Comparison of ENCODE assay signal across 8 cellular contexts in the genomic region with DNA sequence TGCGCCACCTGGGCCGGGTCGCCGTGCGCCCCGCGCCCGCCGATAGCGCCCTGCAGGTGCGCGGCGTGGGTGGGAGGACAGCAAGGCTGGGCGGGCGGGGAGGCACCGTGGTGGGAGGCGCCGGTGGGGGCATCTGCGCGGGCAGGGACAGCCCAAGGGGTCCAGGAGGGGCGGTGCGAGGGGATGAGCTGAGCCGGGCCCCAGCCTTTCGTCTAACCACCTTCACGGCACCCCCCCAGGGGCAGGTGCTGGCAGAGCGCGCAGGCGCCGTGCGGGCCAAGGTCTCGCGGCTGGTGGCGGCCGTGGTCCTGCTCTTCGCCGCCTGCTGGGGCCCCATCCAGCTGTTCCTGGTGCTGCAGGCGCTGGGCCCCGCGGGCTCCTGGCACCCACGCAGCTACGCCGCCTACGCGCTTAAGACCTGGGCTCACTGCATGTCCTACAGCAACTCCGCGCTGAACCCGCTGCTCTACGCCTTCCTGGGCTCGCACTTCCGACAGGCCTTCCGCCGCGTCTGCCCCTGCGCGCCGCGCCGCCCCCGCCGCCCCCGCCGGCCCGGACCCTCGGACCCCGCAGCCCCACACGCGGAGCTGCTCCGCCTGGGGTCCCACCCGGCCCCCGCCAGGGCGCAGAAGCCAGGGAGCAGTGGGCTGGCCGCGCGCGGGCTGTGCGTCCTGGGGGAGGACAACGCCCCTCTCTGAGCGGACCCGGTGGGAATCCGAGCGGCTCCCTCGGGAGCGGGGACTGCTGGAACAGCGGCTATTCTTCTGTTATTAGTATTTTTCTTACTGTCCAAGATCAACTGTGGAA. TPM values are rescaled to one million over a fixed set of nuclear protein-coding genes. Genes with fewer than 3 reads are reported as not detected.
DNase-seq lines count a peak whose midpoint lies in the region; ATAC-seq and FAIRE-seq lines count a peak whose summit lies in the region.

No MANE protein-coding gene starts in this region.

- H2AFZ ChIP-seq in Karpas-422 (ENCODE audit: low read length) = no peak overlapping the region

- no peaks in the 10 kb centered on the region for H3K9me3 ChIP-seq in small intestine (ENCODE audit: control insufficient read depth, low read depth)
- H3K9me3 ChIP-seq in Karpas-422 (ENCODE audit: low read length) = no peaks in the 10 kb centered on the region

- no peaks in the 10 kb centered on the region for H3K36me3 ChIP-seq in small intestine (ENCODE audit: control insufficient read depth in 2 of 2, insufficient read depth in 2 of 2, low read length in 2 of 2)
- no peaks in the 10 kb centered on the region for H3K36me3 ChIP-seq in Karpas-422 (ENCODE audit: insufficient read depth, low read length)

- DNase-seq in DMS53 treated with DMSO at 0.1 percent for 48 hours (lab: John Stamatoyannopoulos, UW; ENCODE audit: unreplicated experiment) (peak; percentile 63), ecto neural progenitor cell (ENCODE audit: low spot score) (peak; percentile 63), small intestine (no peak), Karpas-422 (no peak), kidney glomerular epithelial cell (lab: John Stamatoyannopoulos, UW) (no peak)
- DNase-seq in Jurkat, Clone E6-1 (ENCODE audit: low read depth, low spot score) = peak; percentile 35
- DNase-seq in activated CD4-positive, alpha-beta T cell treated with anti-CD3 and anti-CD28 coated beads for 1 hour = peak; percentile 66

- H3K4me1 ChIP-seq in small intestine (ENCODE audit: control insufficient read depth in 2 of 2, insufficient read depth in 1 of 2, low read depth in 1 of 2, low read length in 1 of 2) (no peaks in the 10 kb centered on the region), Karpas-422 (ENCODE audit: low read length) (peaks cover 12% of the 10 kb centered on the region)

- H3K27ac ChIP-seq in small intestine (ENCODE audit: low read depth in 1 of 2, low read length in 1 of 2) (no peak overlapping the region), Karpas-422 (ENCODE audit: low read length) (no peak overlapping the region)

- no peak for ATAC-seq in GM18519 (IDR thresholded peaks at IDR 0.05; ENCODE audit: low FRiP score, unreplicated experiment)

- H3K79me2 ChIP-seq in Karpas-422 (ENCODE audit: low read length) = no peaks in the 10 kb centered on the region

- no peak overlapping the region for H3K4me2 ChIP-seq in Karpas-422 (ENCODE audit: low read depth, low read length, poor library complexity, severe bottlenecking)

- 1% methylated on average over 53 to 84 of the region's 84 CpGs for WGBS in small intestine, 3 donors

- no peaks in the 10 kb centered on the region for H4K20me1 ChIP-seq in Karpas-422 (ENCODE audit: insufficient read depth, low read depth, low read length)

- no peak overlapping the region for H3K9ac ChIP-seq in Karpas-422 (ENCODE audit: low read length)

- FAIRE-seq in small intestine (lab: Jason Lieb, UNC) = no peak

- no peaks in the 10 kb centered on the region for H3K9me2 ChIP-seq in Karpas-422 (replicated peaks; ENCODE audit: insufficient read depth, low read length)

- H3K4me3 ChIP-seq in Jurkat, Clone E6-1 (ENCODE audit: low read length) = peak overlapping the region; percentile 48
- H3K4me3 ChIP-seq in small intestine (ENCODE audit: low read depth in 1 of 2, low read length in 2 of 2) (peak overlapping the region; percentile 23 to 51), Karpas-422 (ENCODE audit: low read length) (no peak overlapping the region)

- peaks cover 12 to 31% of the 10 kb centered on the region in 2 donors for H3K27me3 ChIP-seq in small intestine (ENCODE audit: control insufficient read depth in 2 of 2, insufficient read depth in 2 of 2, low read length in 2 of 2)
- no peaks in the 10 kb centered on the region for H3K27me3 ChIP-seq in Karpas-422 (ENCODE audit: low read length)

RNA-seq across cellular contexts. Expression of a gene that starts 3.1 kb away (rescaled TPM):
- 0.54 TPM for polyA plus RNA-seq in Jurkat, Clone E6-1 (2012; ENCODE audit: insufficient read depth, insufficient read length)
- polyA plus RNA-seq in small intestine = under 1 TPM in 1 of 3 donors, not detected in 2; 0.55 TPM
- total RNA-seq in Karpas-422 (2014; rRNA removed; shearing (Covaris generic); ENCODE audit: low replicate concordance) = not detected in 2 replicates

RNA-seq across cellular contexts. Expression of a gene that starts 5.6 kb away (rescaled TPM):
- 16.7 TPM for polyA plus RNA-seq in Jurkat, Clone E6-1 (2012; ENCODE audit: insufficient read depth, insufficient read length)
- polyA plus RNA-seq in small intestine = 1 to 10 TPM; 1.3 to 6.2 (median 3.4) TPM
- total RNA-seq in Karpas-422 (2014; rRNA removed; shearing (Covaris generic); ENCODE audit: low replicate concordance) = 2.0 and 4.6 TPM in 2 replicates

RNA-seq across cellular contexts. Expression of a gene that starts 7.2 kb away (rescaled TPM):
- polyA plus RNA-seq in Jurkat, Clone E6-1 (2012; ENCODE audit: insufficient read depth, insufficient read length) = 52.6 TPM
- polyA plus RNA-seq in small intestine = 10 to 100 TPM; 29.5 to 52.7 (median 45.4) TPM
- 41.9 and 43.8 TPM in 2 replicates for total RNA-seq in Karpas-422 (2014; rRNA removed; shearing (Covaris generic); ENCODE audit: low replicate concordance)

RNA-seq across cellular contexts. Expression of a gene that starts 27.0 kb away (rescaled TPM):
- not detected for polyA plus RNA-seq in Jurkat, Clone E6-1 (2012; ENCODE audit: insufficient read depth, insufficient read length)
- polyA plus RNA-seq in small intestine = not detected
- total RNA-seq in Karpas-422 (2014; rRNA removed; shearing (Covaris generic); ENCODE audit: low replicate concordance) = not detected in 2 replicates

RNA-seq across cellular contexts. Expression of a gene that starts 27.3 kb away (rescaled TPM):
- 71.0 TPM for polyA plus RNA-seq in Jurkat, Clone E6-1 (2012; ENCODE audit: insufficient read depth, insufficient read length)
- polyA plus RNA-seq in small intestine = 100 to 1,000 TPM in 1 of 3 donors, 10 to 100 TPM in 2; 39.0 to 107 (median 94.8) TPM
- total RNA-seq in Karpas-422 (2014; rRNA removed; shearing (Covaris generic); ENCODE audit: low replicate concordance) = 10.8 and 14.1 TPM in 2 replicates

Comparison
In these comparisons a context has a peak if more than half of its experiments do, and no peak if none do; other contexts are left out.
1. DNase-seq: peak in DMS53 treated with DMSO at 0.1 percent for 48 hours (single experiment), Jurkat, Clone E6-1 (single experiment), activated CD4-positive, alpha-beta T cell treated with anti-CD3 and anti-CD28 coated beads for 1 hour (single experiment) and ecto neural progenitor cell (single experiment); none in small intestine (single experiment), Karpas-422 (single experiment) and kidney glomerular epithelial cell (single experiment).